Comparison of ENCODE assay signal across 8 cellular contexts in genomic region chr5:140700177-140701144, GRCh38. TPM values are rescaled to one million over a fixed set of nuclear protein-coding genes. Genes with fewer than 3 reads are reported as not detected.
DNase-seq lines count a peak whose midpoint lies in the region; ATAC-seq and TF ChIP-seq lines count a peak whose summit lies in the region.

Gene ZMAT2 (plus strand): TSS chr5:140700447. CDS start chr5:140700461, 14 bp downstream.

- peak within 1 kb of the TSS; percentile 82 to 92 for H3K4me3 ChIP-seq in Panc1 (ENCODE audit: low read depth in 2 of 2, low read length in 2 of 2)
- H3K4me3 ChIP-seq in esophagus (ENCODE audit: low read depth in 1 of 2, low read length in 2 of 2): peak within 1 kb of the TSS; percentile 75 to 99
- peak within 1 kb of the TSS; percentile 80 for H3K4me3 ChIP-seq in mucosa of stomach (ENCODE audit: low read length)

- H3K4me3 Mint-ChIP-seq in activated T-cell treated with anti-CD3 and anti-CD28 coated beads, Interleukin-2, amount 50 U/mL, for 4 hours: peak within 1 kb of the TSS; percentile 99

- H3K9me3 ChIP-seq in Panc1 (ENCODE audit: control insufficient read depth, insufficient read depth, low read depth, low read length) (no peaks in the 10 kb centered on the region), esophagus (ENCODE audit: control insufficient read depth in 2 of 2, insufficient read depth in 1 of 2, low read depth in 1 of 2, low read length in 1 of 2) (no peaks in the 10 kb centered on the region), mucosa of stomach (ENCODE audit: control insufficient read depth, low read length) (no peaks in the 10 kb centered on the region)

- no peak for TF ChIP-seq CTCF in Panc1 (IDR thresholded peaks at IDR 0.05)

- intact Hi-C loops in Panc1 (cut with micrococcal nuclease; ENCODE audit: unreplicated experiment): no loop called here

- BruUV-seq in Panc1 (replicated peaks; lab: Mats Ljungman, UMichigan): TSS peak; percentile 29

- POLR2A ChIA-PET in Panc1 (lab: Charles Lee): interaction anchor here (0.7 to 1.0 kb wide), 2 partner anchors 11 to 18 kb away, joined by 4 read pairs; no protein-coding TSS in a partner anchor

- no peaks in the 10 kb centered on the region for H3K27me3 ChIP-seq in Panc1 (ENCODE audit: control insufficient read depth, insufficient read depth, low read length)
- no peaks in the 10 kb centered on the region for H3K27me3 ChIP-seq in esophagus (ENCODE audit: control insufficient read depth in 1 of 2, insufficient read depth in 2 of 2, low read length in 2 of 2)
- H3K27me3 ChIP-seq in mucosa of stomach (ENCODE audit: control insufficient read depth, insufficient read depth, low read length): no peaks in the 10 kb centered on the region

- H3K4me1 ChIP-seq in Panc1 (ENCODE audit: control insufficient read depth, insufficient read depth, low read length) (peaks cover 10% of the 10 kb centered on the region), esophagus (ENCODE audit: control insufficient read depth in 2 of 2, insufficient read depth in 2 of 2, low read length in 1 of 2) (no peaks in the 10 kb centered on the region), mucosa of stomach (ENCODE audit: control insufficient read depth, insufficient read depth, low read length) (peaks cover 11% of the 10 kb centered on the region)

- peak within 1 kb of the TSS; percentile 89 for H3K9ac ChIP-seq in mucosa of stomach (ENCODE audit: low read length)

- DNase-seq in DMS53 (lab: John Stamatoyannopoulos, UW): peak; percentile 99
- peak; percentile 68 for DNase-seq in KG1 (lab: John Stamatoyannopoulos, UW)
- DNase-seq in Panc1 (ENCODE audit: low read depth, low spot score): peak; percentile 97
- peak; percentile 85 for DNase-seq in activated T-cell treated with anti-CD3 and anti-CD28 coated beads, Interleukin-2, amount 50 U/mL, for 4 hours
- peak; percentile 77 to 86 for DNase-seq in stimulated activated CD8-positive, alpha-beta memory T cell treated with anti-CD3 and anti-CD28 coated beads, Interleukin-7, amount 100 ng/mL, for 1 hour (ENCODE audit: low read depth in 2 of 2)

- CTCF ChIA-PET in Panc1 (lab: Charles Lee): interaction anchor here (0.6 kb wide), 2 partner anchors 9 to 342 kb away, joined by 3 to 6 read pairs; partner anchors contain the start of genes HARS1 and HARS2

- H3K27ac ChIP-seq in Panc1 (ENCODE audit: low read length) (peak within 1 kb of the TSS; percentile 95), esophagus (ENCODE audit: low read depth in 2 of 2, low read length in 1 of 2) (peak within 1 kb of the TSS; percentile 47 to 83)

- ATAC-seq in GM21723 (IDR thresholded peaks at IDR 0.05; ENCODE audit: unreplicated experiment): peak; percentile 99
- peak; percentile 99 for ATAC-seq in Panc1
- ATAC-seq in activated T-cell treated with anti-CD3 and anti-CD28 coated beads, Interleukin-2, amount 50 U/mL, for 4 hours: peak; percentile 97 to 98

- peaks cover 26% of the 10 kb centered on the region for H3K4me1 Mint-ChIP-seq in activated T-cell treated with anti-CD3 and anti-CD28 coated beads, Interleukin-2, amount 50 U/mL, for 4 hours (ENCODE audit: low read depth)

- 2% methylated on average over 44 of the region's 44 CpGs for WGBS in esophagus, 2 donors

- H3K36me3 ChIP-seq in Panc1 (ENCODE audit: control insufficient read depth, insufficient read depth, low read length) (peaks cover 62% of the 10 kb centered on the region), esophagus (ENCODE audit: control insufficient read depth in 2 of 2, insufficient read depth in 2 of 2, low read length in 1 of 2) (peaks cover 29 to 37% of the 10 kb centered on the region in 2 donors), mucosa of stomach (ENCODE audit: control insufficient read depth, insufficient read depth, low read length) (peaks cover 20% of the 10 kb centered on the region)

- in situ Hi-C loops in Panc1 (cut with HindIII; ENCODE audit: low pct_unique_long_range_greater_than_20kb, low sequenced_read_pairs): no loop called here

- no peaks in the 10 kb centered on the region for H3K9me3 Mint-ChIP-seq in activated T-cell treated with anti-CD3 and anti-CD28 coated beads, Interleukin-2, amount 50 U/mL, for 4 hours

- H3K27me3 Mint-ChIP-seq in activated T-cell treated with anti-CD3 and anti-CD28 coated beads, Interleukin-2, amount 50 U/mL, for 4 hours (ENCODE audit: low read depth): no peaks in the 10 kb centered on the region

- H3K36me3 Mint-ChIP-seq in activated T-cell treated with anti-CD3 and anti-CD28 coated beads, Interleukin-2, amount 50 U/mL, for 4 hours (ENCODE audit: insufficient read depth): peaks cover 56% of the 10 kb centered on the region

RNA-seq across cellular contexts. Expression of gene ZMAT2, which starts in this region (rescaled TPM):
- total RNA-seq in Panc1 (2021; ENCODE audit: unreplicated experiment): 62.2 TPM
- 80.7 TPM for polyA plus RNA-seq in Panc1 (2012; ENCODE audit: insufficient read length)
- total RNA-seq in activated T-cell treated with anti-CD3 and anti-CD28 coated beads, Interleukin-2, amount 50 U/mL, for 4 hours: 10 to 100 TPM; 83.2 to 91.9 (median 83.6) TPM
- 10 to 100 TPM; 35.8 to 61.6 TPM for polyA plus RNA-seq in esophagus

Comparison
In these comparisons a context has a peak if more than half of its experiments do, and no peak if none do; other contexts are left out.
1. Peak in every context shown above with its lines: DNase-seq, ATAC-seq, H3K4me3 ChIP-seq and H3K27ac ChIP-seq.